ENCODE assay signal across 8 cellular contexts in genomic region chr5:142699105-142699720, GRCh38. TPM values are rescaled to one million over a fixed set of nuclear protein-coding genes. Genes with fewer than 3 reads are reported as not detected.
DNase-seq lines count a peak whose midpoint lies in the region; ATAC-seq and TF ChIP-seq lines count a peak whose summit lies in the region.

No MANE protein-coding gene starts in this region.

- 0 to 8% methylated on average over 1 to 3 of the region's 5 CpGs for WGBS in esophagus squamous epithelium, 2 donors

- H3K27me3 Mint-ChIP-seq in naive thymus-derived CD4-positive, alpha-beta T cell: peaks cover 0 to 19% (median 5%) of the 10 kb centered on the region in 5 donors

- peak overlapping the region; percentile 8 for H3K4me2 ChIP-seq in PC-3 (ENCODE audit: low read length)

- BruUV-seq in PC-3 (replicated peaks; lab: Mats Ljungman, UMichigan): no TSS peak

- no peaks in the 10 kb centered on the region for H3K9me2 ChIP-seq in PC-3 (replicated peaks; ENCODE audit: low read length)

- H3K4me3 ChIP-seq in PC-3 (ENCODE audit: low read length) (no peak overlapping the region), esophagus squamous epithelium (no peak overlapping the region)
- H3K4me3 ChIP-seq in naive thymus-derived CD4-positive, alpha-beta T cell (ENCODE audit: low read length): no peak overlapping the region

- no peaks in the 10 kb centered on the region for H3K27me3 ChIP-seq in PC-3 (ENCODE audit: low read length)
- H3K27me3 ChIP-seq in esophagus squamous epithelium: peaks cover 0 to 3% (median 0%) of the 10 kb centered on the region in 4 donors
- H3K27me3 ChIP-seq in naive thymus-derived CD4-positive, alpha-beta T cell (ENCODE audit: control insufficient read depth in 2 of 2, insufficient read depth in 2 of 2, low read length in 2 of 2): no peaks in the 10 kb centered on the region

- H3K79me2 ChIP-seq in PC-3 (ENCODE audit: low read length): no peaks in the 10 kb centered on the region

- peak; percentile 81 for DNase-seq in AML-193 (lab: John Stamatoyannopoulos, UW)
- peak; percentile 58 for DNase-seq in HuH-7.5 (ENCODE audit: low spot score)
- DNase-seq in PC-3: peak; percentile 92
- peak; percentile 74 for DNase-seq in activated T-cell treated with anti-CD3 and anti-CD28 coated beads for 24 hours (ENCODE audit: low read depth)
- peak; percentile 25 for DNase-seq in esophagus squamous epithelium (lab: John Stamatoyannopoulos, UW)
- DNase-seq in naive thymus-derived CD4-positive, alpha-beta T cell: peak; percentile 53 to 79 (median 68)
- peak; percentile 38 to 50 for DNase-seq in stimulated activated CD8-positive, alpha-beta memory T cell treated with anti-CD3 and anti-CD28 coated beads, Interleukin-7, amount 100 ng/mL, for 48 hours (ENCODE audit: extremely low read depth in 1 of 2, low read depth in 1 of 2)

- H3K9me3 ChIP-seq in PC-3 (ENCODE audit: low read length) (no peaks in the 10 kb centered on the region), esophagus squamous epithelium (no peaks in the 10 kb centered on the region)
- H3K9me3 ChIP-seq in naive thymus-derived CD4-positive, alpha-beta T cell (ENCODE audit: control insufficient read depth in 2 of 3, low read length in 3 of 3): no peaks in the 10 kb centered on the region

- H3K4me1 Mint-ChIP-seq in naive thymus-derived CD4-positive, alpha-beta T cell: peaks cover 0 to 10% (median 2%) of the 10 kb centered on the region in 7 donors

- H3K9me3 Mint-ChIP-seq in naive thymus-derived CD4-positive, alpha-beta T cell: no peaks in the 10 kb centered on the region

- H2AFZ ChIP-seq in PC-3 (ENCODE audit: low read length): peak overlapping the region; percentile 50

- TF ChIP-seq POLR2A in esophagus squamous epithelium (IDR thresholded peaks at IDR 0.05): no peak

- peak; percentile 92 for ATAC-seq in GM19351 (IDR thresholded peaks at IDR 0.05; ENCODE audit: unreplicated experiment)
- peak; percentile 99 for ATAC-seq in PC-3
- ATAC-seq in naive thymus-derived CD4-positive, alpha-beta T cell: peak; percentile 95

- CTCF ChIA-PET in PC-3 (lab: Charles Lee): interaction anchor here (0.9 to 1.6 kb wide), 3 partner anchors 43 to 189 kb away, joined by 3 to 18 read pairs (median 4); no protein-coding TSS in a partner anchor
- CTCF ChIA-PET in naive thymus-derived CD4-positive, alpha-beta T cell (lab: Charles Lee): interaction anchor here (0.6 to 2.4 kb wide), 10 partner anchors 9 to 1583 kb away, joined by 3 to 6 read pairs (median 4); no protein-coding TSS in a partner anchor

- H3K36me3 ChIP-seq in PC-3 (ENCODE audit: low read depth, low read length): no peaks in the 10 kb centered on the region
- H3K36me3 ChIP-seq in esophagus squamous epithelium: no peaks in the 10 kb centered on the region
- no peaks in the 10 kb centered on the region for H3K36me3 ChIP-seq in naive thymus-derived CD4-positive, alpha-beta T cell (ENCODE audit: control insufficient read depth in 2 of 3, insufficient read depth in 3 of 3, low read length in 3 of 3)

- H3K9ac ChIP-seq in PC-3 (ENCODE audit: low read length): no peak overlapping the region

- no peaks in the 10 kb centered on the region for H4K20me1 ChIP-seq in PC-3 (ENCODE audit: low read length)

- no peak overlapping the region for H3K27ac Mint-ChIP-seq in naive thymus-derived CD4-positive, alpha-beta T cell

- H3K27ac ChIP-seq in PC-3 (ENCODE audit: low read length): no peak overlapping the region
- H3K27ac ChIP-seq in esophagus squamous epithelium: peak overlapping the region in 3 of 4 donors; percentile 49 to 74 (median 74)
- H3K27ac ChIP-seq in naive thymus-derived CD4-positive, alpha-beta T cell (ENCODE audit: low read depth, low read length): no peak overlapping the region

- TF ChIP-seq CTCF in PC-3 (conservative IDR thresholded peaks at IDR 0.05; ENCODE audit: low read depth, low read length) (peak; percentile 88), esophagus squamous epithelium (IDR thresholded peaks at IDR 0.05) (peak; percentile 59 to 98 (median 96))

- intact Hi-C loops in PC-3 (cut with micrococcal nuclease) (loop anchor here (1.0 to 2.0 kb wide), 3 partner anchors 44 to 546 kb away; no protein-coding TSS in a partner anchor), esophagus squamous epithelium (cut with DNase I) (loop anchor here (5.0 kb wide), 2 partner anchors 47 to 87 kb away; no protein-coding TSS in a partner anchor)
- intact Hi-C loops in naive thymus-derived CD4-positive, alpha-beta T cell (cut with micrococcal nuclease): loop anchor here (1.0 to 5.0 kb wide), 8 partner anchors 44 to 1034 kb away; no protein-coding TSS in a partner anchor

- no peaks in the 10 kb centered on the region for H3K36me3 Mint-ChIP-seq in naive thymus-derived CD4-positive, alpha-beta T cell

- POLR2A ChIA-PET in PC-3 (lab: Charles Lee; ENCODE audit: unreplicated experiment): no interaction called here
- POLR2A ChIA-PET in naive thymus-derived CD4-positive, alpha-beta T cell (lab: Charles Lee): interaction anchor here (0.9 kb wide), 1 partner anchor 44 kb away, joined by 3 read pairs; no protein-coding TSS in a partner anchor

- H3K4me3 Mint-ChIP-seq in naive thymus-derived CD4-positive, alpha-beta T cell: no peak overlapping the region

- no peaks in the 10 kb centered on the region for H3F3A ChIP-seq in PC-3 (ENCODE audit: low read length, unreplicated experiment)

- H3K4me1 ChIP-seq in PC-3 (ENCODE audit: insufficient read depth, low read length) (peaks cover 15% of the 10 kb centered on the region), esophagus squamous epithelium (peaks cover 0 to 23% (median 23%) of the 10 kb centered on the region in 3 donors)
- no peaks in the 10 kb centered on the region for H3K4me1 ChIP-seq in naive thymus-derived CD4-positive, alpha-beta T cell (ENCODE audit: control insufficient read depth in 2 of 2, insufficient read depth in 2 of 2, low read length in 2 of 2)

RNA-seq across cellular contexts. Expression of gene FGF1, which starts 13.3 kb away (rescaled TPM):
- total RNA-seq in PC-3 (2014; rRNA removed) (1.5 and 9.7 TPM in 2 replicates), esophagus squamous epithelium (1 to 10 TPM in 2 of 4 donors, under 1 TPM in 1, not detected in 1; 0.38 to 2.4 (median 1.6) TPM)
- not detected for total RNA-seq in naive thymus-derived CD4-positive, alpha-beta T cell
- not detected for polyA plus RNA-seq in naive thymus-derived CD4-positive, alpha-beta T cell

Comparison
In these comparisons a context has a peak if more than half of its experiments do, and no peak if none do; other contexts are left out.
1. DNase-seq: peak in every context shown above with its lines; median percentile 92 in PC-3; 81 in AML-193; 74 in activated T-cell treated with anti-CD3 and anti-CD28 coated beads for 24 hours; 68 in naive thymus-derived CD4-positive, alpha-beta T cell; 58 in HuH-7.5; 44 in stimulated activated CD8-positive, alpha-beta memory T cell treated with anti-CD3 and anti-CD28 coated beads, Interleukin-7, amount 100 ng/mL, for 48 hours; 25 in esophagus squamous epithelium.
2. H3K27ac ChIP-seq: peak in esophagus squamous epithelium (3 of 4); none in PC-3 (single experiment) and naive thymus-derived CD4-positive, alpha-beta T cell (single experiment).
3. Peak in every context shown above with its lines, with median percentiles within 50 percentile points of each other: ATAC-seq.